Comparison of ENCODE assay signal across 8 cellular contexts in genomic region chr22:25898707-25899365, GRCh38.
A peak's percentile ranks its signal among the peaks of the same experiment; 100 is the strongest.
DNase-seq lines count a peak whose midpoint lies in the region; ATAC-seq, FAIRE-seq and TF ChIP-seq lines count a peak whose summit lies in the region.
"Had no signal": no experiment of that assay in that cellular context is flagged by ENCODE, and none has a peak within 500 bp of the region (broad histone marks: within the 10 kb centered on the region; RNA-seq: fewer than 3 reads in every experiment).

No MANE protein-coding gene starts in this region.

- H3K36me3 ChIP-seq in DND-41 (ENCODE audit: insufficient read depth, low read length), result no peaks in the 10 kb centered on the region
- H3K36me3 ChIP-seq in transverse colon, result no peaks in the 10 kb centered on the region

- TF ChIP-seq EP300 in transverse colon (IDR thresholded peaks at IDR 0.05; ENCODE audit: low read depth), result no peak

- no peak overlapping the region for H3K9ac ChIP-seq in DND-41 (ENCODE audit: low read depth, low read length)

- H2AFZ ChIP-seq in DND-41 (ENCODE audit: low read depth, low read length), result no peak overlapping the region

- intact Hi-C loops in transverse colon (cut with DNase I; ENCODE audit: low total_unique reads), result no loop called here

- no peak overlapping the region for H3K27ac ChIP-seq in DND-41 (ENCODE audit: low read length)
- no peak overlapping the region for H3K27ac ChIP-seq in transverse colon

- DNase-seq in DND-41 (no peak), H54 (ENCODE audit: insufficient read length, low spot score) (peak; percentile 15), OCI-M1 (lab: John Stamatoyannopoulos, UW) (peak; percentile 27), iris pigment epithelial cell (ENCODE audit: low read depth) (peak; percentile 1), NCI-H2227 (lab: John Stamatoyannopoulos, UW; ENCODE audit: unreplicated experiment) (no peak), anterior cingulate cortex (lab: John Stamatoyannopoulos, UW) (no peak), transverse colon (no peak)
- DNase-seq: activated CD4-positive, alpha-beta memory T cell treated with anti-CD3 and anti-CD28 coated beads for 36 hours had no signal

- TF ChIP-seq CTCF in DND-41 (IDR thresholded peaks at IDR 0.05; ENCODE audit: borderline replicate concordance, extremely low read depth, low read length, poor library complexity, severe bottlenecking), result peak; percentile 55
- TF ChIP-seq CTCF in transverse colon (IDR thresholded peaks at IDR 0.05), result no peak

- TF ChIP-seq POLR2A in H54 (IDR thresholded peaks at IDR 0.05; ENCODE audit: low read depth, low read length), result no peak
- no peak for TF ChIP-seq POLR2A in transverse colon (IDR thresholded peaks at IDR 0.05)

- no peaks in the 10 kb centered on the region for H3K79me2 ChIP-seq in DND-41 (ENCODE audit: insufficient read depth, low read length)

- H3K9me3 ChIP-seq in DND-41 (ENCODE audit: insufficient read depth, low read length, severe bottlenecking), result no peaks in the 10 kb centered on the region
- H3K9me3 ChIP-seq in transverse colon, result no peaks in the 10 kb centered on the region

- no peaks in the 10 kb centered on the region for H4K20me1 ChIP-seq in DND-41 (ENCODE audit: insufficient read depth, low read length)

- H3K4me2 ChIP-seq in DND-41 (ENCODE audit: insufficient read depth, low read length), result no peak overlapping the region

- no peak overlapping the region for H3K4me3 ChIP-seq in DND-41 (ENCODE audit: low read depth in 1 of 2, low read length in 2 of 2)
- H3K4me3 ChIP-seq in transverse colon, result no peak overlapping the region

- no peak for FAIRE-seq in H54 (lab: Jason Lieb, UNC)

- no peak for ATAC-seq in DND-41 (ENCODE audit: insufficient read depth, low read depth)

- H3K4me1 ChIP-seq in DND-41 (ENCODE audit: insufficient read depth, low read length) (no peaks in the 10 kb centered on the region), transverse colon (no peaks in the 10 kb centered on the region)

- WGBS in transverse colon (ENCODE audit: low coverage in 1 of 2), 2 donors, result 73 to 87% methylated on average over 3 to 11 of the region's 11 CpGs

- no peaks in the 10 kb centered on the region for H3K27me3 ChIP-seq in DND-41 (ENCODE audit: insufficient read depth, low read length, poor library complexity)
- H3K27me3 ChIP-seq in transverse colon, result peaks cover 5% of the 10 kb centered on the region

- in situ Hi-C loops in transverse colon (cut with MboI; ENCODE audit: low pct_ligation_motif_present in 1 of 4, low pct_unique_long_range_greater_than_20kb in 1 of 4, low sequenced_read_pairs in 3 of 4), result loop anchor here in 1 of 4 donors (25.0 kb wide), 1 partner anchor 438 kb away; no protein-coding TSS in a partner anchor

Comparison
In these comparisons a context has a peak if more than half of its experiments do, and no peak if none do; other contexts are left out.
1. DNase-seq: peak in H54 (single experiment), OCI-M1 (single experiment) and iris pigment epithelial cell (single experiment); none in DND-41 (single experiment), NCI-H2227 (single experiment), anterior cingulate cortex (0 of 58) and transverse colon (single experiment).